In the genomic region with DNA sequence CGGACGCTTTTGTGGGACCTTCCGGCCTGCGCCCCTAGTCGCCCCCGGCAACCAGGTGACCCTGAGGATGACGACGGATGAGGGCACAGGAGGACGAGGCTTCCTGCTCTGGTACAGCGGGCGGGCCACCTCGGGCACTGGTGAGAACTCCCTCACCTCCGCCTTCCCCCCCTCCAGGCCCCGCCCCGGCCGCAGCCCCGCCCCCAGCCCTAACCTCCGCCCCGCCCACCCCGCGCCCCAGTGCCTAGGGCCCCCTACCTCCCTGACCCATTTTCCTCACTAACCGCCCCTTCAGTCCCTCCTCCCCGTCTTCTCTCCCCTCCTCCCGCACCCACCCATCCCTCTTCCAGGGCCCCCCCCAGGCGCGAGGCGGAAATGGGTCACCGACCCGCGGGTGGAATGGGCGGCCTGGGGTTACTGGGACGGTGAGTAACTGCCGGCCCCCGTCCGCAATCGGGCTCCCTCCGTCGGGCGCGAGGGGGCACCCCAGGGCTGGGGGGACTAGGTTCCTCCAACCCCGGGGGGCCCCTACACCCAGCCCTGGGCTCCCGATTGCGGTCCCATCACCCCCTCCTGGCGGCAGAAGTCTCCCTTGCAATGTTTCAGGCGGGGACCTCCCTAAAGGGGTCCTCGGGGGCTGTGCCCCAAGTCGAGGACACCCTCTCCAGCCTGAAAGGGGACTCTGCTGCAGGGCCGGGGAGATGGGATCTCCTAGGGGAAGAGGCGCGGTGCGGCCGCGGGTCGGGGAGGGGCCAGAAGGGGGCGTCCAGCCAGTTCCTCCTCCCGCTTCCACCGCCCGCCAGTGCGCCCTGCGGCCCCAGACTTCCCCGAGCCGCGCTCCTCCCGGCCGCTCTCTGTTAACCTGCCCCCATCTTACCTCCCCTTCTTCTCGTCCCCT, we compare ENCODE assay signal across 1 cellular context.
A peak's percentile ranks its signal among the peaks of the same experiment; 100 is the strongest.
TF ChIP-seq lines count a peak whose summit lies in the region.

No MANE protein-coding gene starts in this region.

TF ChIP-seq in K562, 482 proteins besides CTCF, POLR2A, EP300 and RAD21 (continued from another document and continues in another):
- TF ChIP-seq, protein P1, sequence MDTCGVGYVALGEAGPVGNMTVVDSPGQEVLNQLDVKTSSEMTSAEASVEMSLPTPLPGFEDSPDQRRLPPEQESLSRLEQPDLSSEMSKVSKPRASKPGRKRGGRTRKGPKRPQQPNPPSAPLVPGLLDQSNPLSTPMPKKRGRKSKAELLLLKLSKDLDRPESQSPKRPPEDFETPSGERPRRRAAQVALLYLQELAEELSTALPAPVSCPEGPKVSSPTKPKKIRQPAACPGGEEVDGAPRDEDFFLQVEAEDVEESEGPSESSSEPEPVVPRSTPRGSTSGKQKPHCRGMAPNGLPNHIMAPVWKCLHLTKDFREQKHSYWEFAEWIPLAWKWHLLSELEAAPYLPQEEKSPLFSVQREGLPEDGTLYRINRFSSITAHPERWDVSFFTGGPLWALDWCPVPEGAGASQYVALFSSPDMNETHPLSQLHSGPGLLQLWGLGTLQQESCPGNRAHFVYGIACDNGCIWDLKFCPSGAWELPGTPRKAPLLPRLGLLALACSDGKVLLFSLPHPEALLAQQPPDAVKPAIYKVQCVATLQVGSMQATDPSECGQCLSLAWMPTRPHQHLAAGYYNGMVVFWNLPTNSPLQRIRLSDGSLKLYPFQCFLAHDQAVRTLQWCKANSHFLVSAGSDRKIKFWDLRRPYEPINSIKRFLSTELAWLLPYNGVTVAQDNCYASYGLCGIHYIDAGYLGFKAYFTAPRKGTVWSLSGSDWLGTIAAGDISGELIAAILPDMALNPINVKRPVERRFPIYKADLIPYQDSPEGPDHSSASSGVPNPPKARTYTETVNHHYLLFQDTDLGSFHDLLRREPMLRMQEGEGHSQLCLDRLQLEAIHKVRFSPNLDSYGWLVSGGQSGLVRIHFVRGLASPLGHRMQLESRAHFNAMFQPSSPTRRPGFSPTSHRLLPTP (IDR thresholded peaks at IDR 0.05; ENCODE audit: borderline replicate concordance, extremely low read depth, insufficient read length): no peak
- TF ChIP-seq SP1 (CRISPR knock-in tag; IDR thresholded peaks at IDR 0.05) (peak; percentile 52; the same call in 1 of the 2 replicates), ZC3H4 (CRISPR knock-in tag; IDR thresholded peaks at IDR 0.05; ENCODE audit: borderline replicate concordance) (no peak), ZNF347 (CRISPR knock-in tag; IDR thresholded peaks at IDR 0.05; ENCODE audit: low read depth) (no peak), SIN3B (IDR thresholded peaks at IDR 0.05; ENCODE audit: low read depth) (peak; percentile 65; the same call in 1 of the 2 replicates), ZNF740 (CRISPR knock-in tag; IDR thresholded peaks at IDR 0.05) (peak; percentile 89), ZNF740 (tag; IDR thresholded peaks at IDR 0.05) (peak in 1 of 2 experiments; percentile 80; a peak in 2 of 4 replicates), RUNX1 (IDR thresholded peaks at IDR 0.05; ENCODE audit: low read depth) (no peak), POLR2H (tag; IDR thresholded peaks at IDR 0.05; ENCODE audit: low read depth) (no peak), ZNF133 (CRISPR knock-in tag; IDR thresholded peaks at IDR 0.05) (no peak), CREB1 (IDR thresholded peaks at IDR 0.05) (no peak), CREB1 (CRISPR knock-in tag; IDR thresholded peaks at IDR 0.05) (peak; percentile 27; the same call in 1 of the 2 replicates), FOXA1 (IDR thresholded peaks at IDR 0.05; ENCODE audit: borderline replicate concordance) (no peak), CC2D1A (IDR thresholded peaks at IDR 0.05) (peak; percentile 79), MEIS2 (IDR thresholded peaks at IDR 0.05; ENCODE audit: partially characterized antibody) (no peak), ZNF764 (CRISPR knock-in tag; IDR thresholded peaks at IDR 0.05; ENCODE audit: low read depth) (0 out of 2 replicates have a peak, but pooled peaks have one; percentile 60), CBX1 (IDR thresholded peaks at IDR 0.05; ENCODE audit: low read depth) (peak; percentile 29; the same call in 1 of the 2 replicates), ZKSCAN3 (CRISPR knock-in tag; IDR thresholded peaks at IDR 0.05) (no peak), ETS2 (tag; IDR thresholded peaks at IDR 0.05; ENCODE audit: borderline replicate concordance, poor library complexity, severe bottlenecking) (no peak), OTX1 (CRISPR knock-in tag; IDR thresholded peaks at IDR 0.05) (no peak), TCF3 (CRISPR knock-in tag; IDR thresholded peaks at IDR 0.05) (no peak), LCOR (CRISPR knock-in tag; IDR thresholded peaks at IDR 0.05) (peak; percentile 63; the same call in 1 of the 2 replicates), ZNF57 (CRISPR knock-in tag; IDR thresholded peaks at IDR 0.05) (no peak), PTTG1 (tag; IDR thresholded peaks at IDR 0.05; ENCODE audit: low read depth) (no peak), ZNF324 (CRISPR knock-in tag; IDR thresholded peaks at IDR 0.05) (no peak), GATA2 (CRISPR knock-in tag; IDR thresholded peaks at IDR 0.05) (peak; percentile 78), HDAC1 (IDR thresholded peaks at IDR 0.05) (peak in 1 of 2 experiments; percentile 76; a peak in 3 of 4 replicates), NR1H2 (CRISPR knock-in tag; IDR thresholded peaks at IDR 0.05) (peak; percentile 89; the same call in 1 of the 2 replicates), RFX1 (IDR thresholded peaks at IDR 0.05) (no peak), ZNF699 (CRISPR knock-in tag; IDR thresholded peaks at IDR 0.05; ENCODE audit: insufficient replicate concordance) (no peak), PCBP2 (IDR thresholded peaks at IDR 0.05; ENCODE audit: low read depth, low read length, poor library complexity, severe bottlenecking) (no peak), GABPB2 (CRISPR knock-in tag; conservative IDR thresholded peaks at IDR 0.05) (no peak), MBD1 (CRISPR knock-in tag; IDR thresholded peaks at IDR 0.05) (no peak), ZBED1 (IDR thresholded peaks at IDR 0.05) (no peak), RBBP5 (IDR thresholded peaks at IDR 0.05; ENCODE audit: borderline replicate concordance, insufficient read depth, low read length, poor library complexity, severe bottlenecking) (peak; percentile 60)
- TF ChIP-seq, protein P2, sequence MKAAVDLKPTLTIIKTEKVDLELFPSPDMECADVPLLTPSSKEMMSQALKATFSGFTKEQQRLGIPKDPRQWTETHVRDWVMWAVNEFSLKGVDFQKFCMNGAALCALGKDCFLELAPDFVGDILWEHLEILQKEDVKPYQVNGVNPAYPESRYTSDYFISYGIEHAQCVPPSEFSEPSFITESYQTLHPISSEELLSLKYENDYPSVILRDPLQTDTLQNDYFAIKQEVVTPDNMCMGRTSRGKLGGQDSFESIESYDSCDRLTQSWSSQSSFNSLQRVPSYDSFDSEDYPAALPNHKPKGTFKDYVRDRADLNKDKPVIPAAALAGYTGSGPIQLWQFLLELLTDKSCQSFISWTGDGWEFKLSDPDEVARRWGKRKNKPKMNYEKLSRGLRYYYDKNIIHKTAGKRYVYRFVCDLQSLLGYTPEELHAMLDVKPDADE (conservative IDR thresholded peaks at IDR 0.05; ENCODE audit: control insufficient read depth, low read depth, low read length): peak; percentile 63; the same call in 1 of the 2 replicates
- TF ChIP-seq, protein P3, sequence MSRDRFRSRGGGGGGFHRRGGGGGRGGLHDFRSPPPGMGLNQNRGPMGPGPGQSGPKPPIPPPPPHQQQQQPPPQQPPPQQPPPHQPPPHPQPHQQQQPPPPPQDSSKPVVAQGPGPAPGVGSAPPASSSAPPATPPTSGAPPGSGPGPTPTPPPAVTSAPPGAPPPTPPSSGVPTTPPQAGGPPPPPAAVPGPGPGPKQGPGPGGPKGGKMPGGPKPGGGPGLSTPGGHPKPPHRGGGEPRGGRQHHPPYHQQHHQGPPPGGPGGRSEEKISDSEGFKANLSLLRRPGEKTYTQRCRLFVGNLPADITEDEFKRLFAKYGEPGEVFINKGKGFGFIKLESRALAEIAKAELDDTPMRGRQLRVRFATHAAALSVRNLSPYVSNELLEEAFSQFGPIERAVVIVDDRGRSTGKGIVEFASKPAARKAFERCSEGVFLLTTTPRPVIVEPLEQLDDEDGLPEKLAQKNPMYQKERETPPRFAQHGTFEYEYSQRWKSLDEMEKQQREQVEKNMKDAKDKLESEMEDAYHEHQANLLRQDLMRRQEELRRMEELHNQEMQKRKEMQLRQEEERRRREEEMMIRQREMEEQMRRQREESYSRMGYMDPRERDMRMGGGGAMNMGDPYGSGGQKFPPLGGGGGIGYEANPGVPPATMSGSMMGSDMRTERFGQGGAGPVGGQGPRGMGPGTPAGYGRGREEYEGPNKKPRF (IDR thresholded peaks at IDR 0.05; ENCODE audit: low read depth, low read length): no peak
- TF ChIP-seq, protein P4, sequence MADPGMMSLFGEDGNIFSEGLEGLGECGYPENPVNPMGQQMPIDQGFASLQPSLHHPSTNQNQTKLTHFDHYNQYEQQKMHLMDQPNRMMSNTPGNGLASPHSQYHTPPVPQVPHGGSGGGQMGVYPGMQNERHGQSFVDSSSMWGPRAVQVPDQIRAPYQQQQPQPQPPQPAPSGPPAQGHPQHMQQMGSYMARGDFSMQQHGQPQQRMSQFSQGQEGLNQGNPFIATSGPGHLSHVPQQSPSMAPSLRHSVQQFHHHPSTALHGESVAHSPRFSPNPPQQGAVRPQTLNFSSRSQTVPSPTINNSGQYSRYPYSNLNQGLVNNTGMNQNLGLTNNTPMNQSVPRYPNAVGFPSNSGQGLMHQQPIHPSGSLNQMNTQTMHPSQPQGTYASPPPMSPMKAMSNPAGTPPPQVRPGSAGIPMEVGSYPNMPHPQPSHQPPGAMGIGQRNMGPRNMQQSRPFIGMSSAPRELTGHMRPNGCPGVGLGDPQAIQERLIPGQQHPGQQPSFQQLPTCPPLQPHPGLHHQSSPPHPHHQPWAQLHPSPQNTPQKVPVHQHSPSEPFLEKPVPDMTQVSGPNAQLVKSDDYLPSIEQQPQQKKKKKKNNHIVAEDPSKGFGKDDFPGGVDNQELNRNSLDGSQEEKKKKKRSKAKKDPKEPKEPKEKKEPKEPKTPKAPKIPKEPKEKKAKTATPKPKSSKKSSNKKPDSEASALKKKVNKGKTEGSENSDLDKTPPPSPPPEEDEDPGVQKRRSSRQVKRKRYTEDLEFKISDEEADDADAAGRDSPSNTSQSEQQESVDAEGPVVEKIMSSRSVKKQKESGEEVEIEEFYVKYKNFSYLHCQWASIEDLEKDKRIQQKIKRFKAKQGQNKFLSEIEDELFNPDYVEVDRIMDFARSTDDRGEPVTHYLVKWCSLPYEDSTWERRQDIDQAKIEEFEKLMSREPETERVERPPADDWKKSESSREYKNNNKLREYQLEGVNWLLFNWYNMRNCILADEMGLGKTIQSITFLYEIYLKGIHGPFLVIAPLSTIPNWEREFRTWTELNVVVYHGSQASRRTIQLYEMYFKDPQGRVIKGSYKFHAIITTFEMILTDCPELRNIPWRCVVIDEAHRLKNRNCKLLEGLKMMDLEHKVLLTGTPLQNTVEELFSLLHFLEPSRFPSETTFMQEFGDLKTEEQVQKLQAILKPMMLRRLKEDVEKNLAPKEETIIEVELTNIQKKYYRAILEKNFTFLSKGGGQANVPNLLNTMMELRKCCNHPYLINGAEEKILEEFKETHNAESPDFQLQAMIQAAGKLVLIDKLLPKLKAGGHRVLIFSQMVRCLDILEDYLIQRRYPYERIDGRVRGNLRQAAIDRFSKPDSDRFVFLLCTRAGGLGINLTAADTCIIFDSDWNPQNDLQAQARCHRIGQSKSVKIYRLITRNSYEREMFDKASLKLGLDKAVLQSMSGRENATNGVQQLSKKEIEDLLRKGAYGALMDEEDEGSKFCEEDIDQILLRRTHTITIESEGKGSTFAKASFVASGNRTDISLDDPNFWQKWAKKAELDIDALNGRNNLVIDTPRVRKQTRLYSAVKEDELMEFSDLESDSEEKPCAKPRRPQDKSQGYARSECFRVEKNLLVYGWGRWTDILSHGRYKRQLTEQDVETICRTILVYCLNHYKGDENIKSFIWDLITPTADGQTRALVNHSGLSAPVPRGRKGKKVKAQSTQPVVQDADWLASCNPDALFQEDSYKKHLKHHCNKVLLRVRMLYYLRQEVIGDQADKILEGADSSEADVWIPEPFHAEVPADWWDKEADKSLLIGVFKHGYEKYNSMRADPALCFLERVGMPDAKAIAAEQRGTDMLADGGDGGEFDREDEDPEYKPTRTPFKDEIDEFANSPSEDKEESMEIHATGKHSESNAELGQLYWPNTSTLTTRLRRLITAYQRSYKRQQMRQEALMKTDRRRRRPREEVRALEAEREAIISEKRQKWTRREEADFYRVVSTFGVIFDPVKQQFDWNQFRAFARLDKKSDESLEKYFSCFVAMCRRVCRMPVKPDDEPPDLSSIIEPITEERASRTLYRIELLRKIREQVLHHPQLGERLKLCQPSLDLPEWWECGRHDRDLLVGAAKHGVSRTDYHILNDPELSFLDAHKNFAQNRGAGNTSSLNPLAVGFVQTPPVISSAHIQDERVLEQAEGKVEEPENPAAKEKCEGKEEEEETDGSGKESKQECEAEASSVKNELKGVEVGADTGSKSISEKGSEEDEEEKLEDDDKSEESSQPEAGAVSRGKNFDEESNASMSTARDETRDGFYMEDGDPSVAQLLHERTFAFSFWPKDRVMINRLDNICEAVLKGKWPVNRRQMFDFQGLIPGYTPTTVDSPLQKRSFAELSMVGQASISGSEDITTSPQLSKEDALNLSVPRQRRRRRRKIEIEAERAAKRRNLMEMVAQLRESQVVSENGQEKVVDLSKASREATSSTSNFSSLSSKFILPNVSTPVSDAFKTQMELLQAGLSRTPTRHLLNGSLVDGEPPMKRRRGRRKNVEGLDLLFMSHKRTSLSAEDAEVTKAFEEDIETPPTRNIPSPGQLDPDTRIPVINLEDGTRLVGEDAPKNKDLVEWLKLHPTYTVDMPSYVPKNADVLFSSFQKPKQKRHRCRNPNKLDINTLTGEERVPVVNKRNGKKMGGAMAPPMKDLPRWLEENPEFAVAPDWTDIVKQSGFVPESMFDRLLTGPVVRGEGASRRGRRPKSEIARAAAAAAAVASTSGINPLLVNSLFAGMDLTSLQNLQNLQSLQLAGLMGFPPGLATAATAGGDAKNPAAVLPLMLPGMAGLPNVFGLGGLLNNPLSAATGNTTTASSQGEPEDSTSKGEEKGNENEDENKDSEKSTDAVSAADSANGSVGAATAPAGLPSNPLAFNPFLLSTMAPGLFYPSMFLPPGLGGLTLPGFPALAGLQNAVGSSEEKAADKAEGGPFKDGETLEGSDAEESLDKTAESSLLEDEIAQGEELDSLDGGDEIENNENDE (IDR thresholded peaks at IDR 0.05; ENCODE audit: low read depth, low read length): no peak
